In the genomic region with DNA sequence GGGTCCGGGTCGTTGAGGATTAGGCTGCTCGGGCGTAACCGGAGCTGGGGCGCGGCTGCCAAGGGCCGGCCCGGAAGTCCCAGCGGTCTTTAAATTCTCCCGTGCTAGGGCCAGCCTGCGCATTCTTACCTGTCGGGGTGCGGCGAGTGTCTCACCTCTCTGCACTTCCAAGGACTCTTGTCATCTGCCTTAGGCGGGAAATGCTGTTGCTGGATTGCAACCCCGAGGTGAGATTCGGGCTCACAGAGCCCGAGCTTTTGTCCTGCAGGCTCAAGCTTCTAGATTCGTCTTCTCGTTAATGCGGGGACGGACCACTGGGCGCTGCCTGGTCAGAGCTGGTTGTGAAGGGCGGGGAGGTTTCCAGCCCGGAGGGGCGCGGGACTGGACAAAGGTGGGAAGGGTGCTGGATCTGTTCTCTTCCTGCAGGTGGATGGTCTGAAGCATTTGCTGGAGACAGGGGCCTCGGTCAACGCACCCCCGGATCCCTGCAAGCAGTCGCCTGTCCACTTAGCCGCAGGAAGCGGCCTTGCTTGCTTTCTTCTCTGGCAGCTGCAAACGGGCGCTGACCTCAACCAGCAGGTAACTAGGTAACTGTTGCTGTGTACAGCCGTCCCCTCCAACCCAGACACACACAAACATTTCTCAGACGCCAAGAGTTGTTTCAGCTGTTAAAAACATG, we compare ENCODE assay signal across 8 cellular contexts. TPM values are rescaled to one million over a fixed set of nuclear protein-coding genes. Genes with fewer than 3 reads are reported as not detected.
DNase-seq lines count a peak whose midpoint lies in the region; ATAC-seq and TF ChIP-seq lines count a peak whose summit lies in the region.

Gene ANKRD37 (plus strand): TSS at position 118 of the 679 bp plus-strand sequence. CDS start 83 bp downstream, at position 201.

- peaks cover 18% of the 10 kb centered on the region for H3K4me1 Mint-ChIP-seq in T-helper 17 cell

- H3K4me3 Mint-ChIP-seq in T-helper 17 cell, result peak within 1 kb of the TSS; percentile 96

- peak within 1 kb of the TSS; percentile 94 for H3K27ac Mint-ChIP-seq in T-helper 17 cell

- ATAC-seq in T-helper 17 cell (no peak), GM18517 (IDR thresholded peaks at IDR 0.05; ENCODE audit: unreplicated experiment) (no peak), GM18861 (IDR thresholded peaks at IDR 0.05; ENCODE audit: unreplicated experiment) (no peak)

- H3K4me3 ChIP-seq in GM12864 (ENCODE audit: low read depth, low read length) (peak within 1 kb of the TSS; percentile 73), esophagus muscularis mucosa (peak within 1 kb of the TSS; percentile 69 to 90 (median 81)), muscle layer of colon (ENCODE audit: low read depth in 1 of 2, low read length in 2 of 2) (peak within 1 kb of the TSS; percentile 67 to 91)

- H3K36me3 Mint-ChIP-seq in T-helper 17 cell (ENCODE audit: low read depth), result peaks cover 2% of the 10 kb centered on the region

- no peaks in the 10 kb centered on the region for H3K27me3 Mint-ChIP-seq in T-helper 17 cell

- DNase-seq in GM12864 (ENCODE audit: low read depth) (no peak), HT1080 (ENCODE audit: low read depth) (peak; percentile 47), T-helper 17 cell (no peak), esophagus muscularis mucosa (ENCODE audit: extremely low spot score) (no peak), NCI-H1694 (lab: John Stamatoyannopoulos, UW) (no peak)

- peak within 1 kb of the TSS; percentile 62 for H3K9ac ChIP-seq in muscle layer of colon (ENCODE audit: low read length)

- intact Hi-C loops in esophagus muscularis mucosa (cut with DNase I), result loop anchor here (5.0 to 10.0 kb wide), 2 partner anchors 195 to 198 kb away; partner anchors contain the start of gene CFAP97

- no peaks in the 10 kb centered on the region for H3K9me3 ChIP-seq in T-helper 17 cell (ENCODE audit: control insufficient read depth, low read length, poor library complexity, severe bottlenecking)
- H3K9me3 ChIP-seq in esophagus muscularis mucosa, result no peaks in the 10 kb centered on the region
- H3K9me3 ChIP-seq in muscle layer of colon (ENCODE audit: low read length), result no peaks in the 10 kb centered on the region

- TF ChIP-seq CTCF in GM12864 (IDR thresholded peaks at IDR 0.05; ENCODE audit: low read depth, low read length, missing control alignments), result no peak
- TF ChIP-seq CTCF in esophagus muscularis mucosa (IDR thresholded peaks at IDR 0.05), result peak in 1 of 3 experiments; percentile 17

- TF ChIP-seq EP300 in esophagus muscularis mucosa (IDR thresholded peaks at IDR 0.05), result peak; percentile 15

- H3K27ac ChIP-seq in esophagus muscularis mucosa (replicated peaks in 1 of 4), result peak within 1 kb of the TSS; percentile 99 to 100 (median 100)
- H3K27ac ChIP-seq in muscle layer of colon (ENCODE audit: low read depth, low read length), result peak within 1 kb of the TSS; percentile 95

- no peak for TF ChIP-seq POLR2A in esophagus muscularis mucosa (IDR thresholded peaks at IDR 0.05; ENCODE audit: low read depth)

- H3K27me3 ChIP-seq in esophagus muscularis mucosa (no peaks in the 10 kb centered on the region), muscle layer of colon (ENCODE audit: control insufficient read depth in 1 of 2, insufficient read depth in 2 of 2, low read length in 2 of 2) (no peaks in the 10 kb centered on the region)

- peaks cover 18 to 50% (median 38%) of the 10 kb centered on the region in 4 donors for H3K4me1 ChIP-seq in esophagus muscularis mucosa
- H3K4me1 ChIP-seq in muscle layer of colon (ENCODE audit: insufficient read depth, low read length), result peaks cover 9% of the 10 kb centered on the region

- peaks cover 3 to 23% (median 11%) of the 10 kb centered on the region in 4 donors for H3K36me3 ChIP-seq in esophagus muscularis mucosa
- peaks cover 31% of the 10 kb centered on the region for H3K36me3 ChIP-seq in muscle layer of colon (ENCODE audit: insufficient read depth, low read length)

- 20% methylated on average over 10 of the region's 38 CpGs for WGBS in esophagus muscularis mucosa

RNA-seq across cellular contexts. Expression of gene ANKRD37, which starts in this region (rescaled TPM):
- 13.4 and 20.6 TPM in 2 replicates for total RNA-seq in HT1080 (2014; rRNA removed; shearing (Covaris generic))
- polyA plus RNA-seq in HT1080 (2015; cell fraction: cytosol; rRNA removed), result 17.0 and 23.5 TPM in 2 replicates
- 12.1 and 17.3 TPM in 2 replicates for polyA plus RNA-seq in HT1080 (2015; cell fraction: nucleus; rRNA removed)
- 10 to 100 TPM; 16.1 to 19.1 TPM for total RNA-seq in T-helper 17 cell
- 10 to 100 TPM in 3 of 4 donors, 1 to 10 TPM in 1; 8.3 to 13.3 (median 11.7) TPM for total RNA-seq in esophagus muscularis mucosa
